Comparison of ENCODE assay signal across 1 cellular context in genomic region chr6:100913400-100914276, GRCh38.
TF ChIP-seq lines count a peak whose summit lies in the region.

No MANE protein-coding gene starts in this region.

TF ChIP-seq in WTC11, 78 proteins besides CTCF, POLR2A, EP300 and RAD21 (continued from another document):
- TF ChIP-seq OVOL2 (CRISPR knock-in tag; IDR thresholded peaks at IDR 0.05; ENCODE audit: borderline replicate concordance) (no peak), ZNF138 (CRISPR knock-in tag; conservative IDR thresholded peaks at IDR 0.05) (0 out of 2 replicates have a peak, but pooled peaks have one; percentile 28), HMGA2 (CRISPR knock-in tag; IDR thresholded peaks at IDR 0.05) (no peak), ZBTB21 (CRISPR knock-in tag; IDR thresholded peaks at IDR 0.05; ENCODE audit: borderline replicate concordance) (0 out of 2 replicates have a peak, but pooled peaks have one; percentile 13)
